Comparison of ENCODE assay signal across 21 cellular contexts in genomic region chr13:50188696-50189095, GRCh38.
DNase-seq lines count a peak whose midpoint lies in the region; ATAC-seq and TF ChIP-seq lines count a peak whose summit lies in the region.
"Had no signal": no experiment of that assay in that cellular context is flagged by ENCODE, and none has a peak within 500 bp of the region (broad histone marks: within the 10 kb centered on the region; RNA-seq: fewer than 3 reads in every experiment).

No MANE protein-coding gene starts in this region.

- H3K36me3 ChIP-seq in Loucy (ENCODE audit: insufficient read depth, low read length): no peaks in the 10 kb centered on the region
- H3K36me3 ChIP-seq: BE2C, HAP-1 had no signal

- TF ChIP-seq CTCF in Loucy (conservative IDR thresholded peaks at IDR 0.05; ENCODE audit: low read length): no peak
- TF ChIP-seq CTCF in RWPE1 (conservative IDR thresholded peaks at IDR 0.05; ENCODE audit: low read depth): no peak
- no peak for TF ChIP-seq CTCF in epithelial cell of esophagus (IDR thresholded peaks at IDR 0.05; ENCODE audit: insufficient read depth, low read depth, low read length, missing control alignments)
- TF ChIP-seq CTCF in neural crest cell (conservative IDR thresholded peaks at IDR 0.05): no peak

- no peak overlapping the region for H3K27ac Mint-ChIP-seq in neural crest cell (ENCODE audit: unreplicated experiment)

- no peak overlapping the region for H2AFZ ChIP-seq in Loucy (ENCODE audit: low read length)
- H2AFZ ChIP-seq: GM23248 had no signal

- peak overlapping the region; percentile 90 for H3K9ac ChIP-seq in Loucy (ENCODE audit: low read depth, low read length, poor library complexity, severe bottlenecking)
- H3K9ac ChIP-seq: GM23248 had no signal

- H3K4me3 ChIP-seq in Loucy (ENCODE audit: low read length, poor library complexity, severe bottlenecking): peak overlapping the region; percentile 94
- no peak overlapping the region for H3K4me3 ChIP-seq in epithelial cell of esophagus (ENCODE audit: low read length)
- H3K4me3 ChIP-seq: GM12878, GM23248, HAP-1 had no signal

- peak overlapping the region; percentile 82 for H3K4me2 ChIP-seq in Loucy (ENCODE audit: low read depth, low read length, poor library complexity, severe bottlenecking)

- no peaks in the 10 kb centered on the region for H3K9me2 ChIP-seq in Loucy (replicated peaks; ENCODE audit: low read depth, low read length)

- POLR2A ChIA-PET in RWPE1 (lab: Yijun Ruan, JAX; ENCODE audit: low non-redundant PET): no interaction called here

- no peak overlapping the region for H3K27ac ChIP-seq in RWPE1
- H3K27ac ChIP-seq: GM23248, HL-60 had no signal

- no peaks in the 10 kb centered on the region for H3K27me3 Mint-ChIP-seq in neural crest cell (ENCODE audit: low read depth)

- peaks cover 34% of the 10 kb centered on the region for H3K4me1 Mint-ChIP-seq in neural crest cell

- H3F3A ChIP-seq in Loucy (ENCODE audit: low read depth): 0 out of 2 replicates have a peak, but pooled peaks cover 2% of the 10 kb centered on the region

- DNase-seq in RWPE1 (ENCODE audit: low spot score) (peak; percentile 31), epithelial cell of esophagus (ENCODE audit: low read depth) (peak; percentile 56), neural crest cell (ENCODE audit: low read depth, low spot score) (no peak), superior temporal gyrus (ENCODE audit: extremely low spot score) (no peak), mucosa of gallbladder (ENCODE audit: low spot score) (no peak)
- DNase-seq: ACHN; BE2C; C1 segment of cervical spinal cord; CD8-positive, alpha-beta memory T cell; COR-L47; DMS 273 treated with DMSO at 0.1 percent for 48 hours; DND-41; EL; GM23248; IMR-90 had no signal

- peak overlapping the region; percentile 0 for H3K4me3 Mint-ChIP-seq in neural crest cell

- H3K9me3 Mint-ChIP-seq in neural crest cell: no peaks in the 10 kb centered on the region

- peaks cover 66% of the 10 kb centered on the region for H3K4me1 ChIP-seq in Loucy (ENCODE audit: insufficient read depth, low read length, poor library complexity, severe bottlenecking)
- H3K4me1 ChIP-seq: BE2C had no signal

- peaks cover 31% of the 10 kb centered on the region for H4K20me1 ChIP-seq in Loucy (ENCODE audit: insufficient read depth, low read length, poor library complexity, severe bottlenecking)

- no peaks in the 10 kb centered on the region for H3K9me3 ChIP-seq in Loucy (ENCODE audit: insufficient read depth, low read depth, low read length)
- H3K9me3 ChIP-seq: BE2C, HAP-1 had no signal

- no peaks in the 10 kb centered on the region for H3K36me3 Mint-ChIP-seq in neural crest cell (ENCODE audit: low read depth)
- H3K36me3 Mint-ChIP-seq: CD4-positive, CD25-positive, alpha-beta regulatory T cell had no signal

- H3K79me2 ChIP-seq in Loucy (ENCODE audit: insufficient read depth, low read length): peaks cover 78% of the 10 kb centered on the region

- H3K27me3 ChIP-seq in Loucy (ENCODE audit: insufficient read depth, low read length, poor library complexity, severe bottlenecking): no peaks in the 10 kb centered on the region
- H3K27me3 ChIP-seq: BE2C had no signal

- CTCF ChIA-PET in RWPE1 (lab: Yijun Ruan, JAX): no interaction called here

- no peak for ATAC-seq in HG02588 (IDR thresholded peaks at IDR 0.05; ENCODE audit: unreplicated experiment)
- ATAC-seq: GM12878 had no signal

Comparison
In these comparisons a context has a peak if more than half of its experiments do, and no peak if none do; other contexts are left out.
1. DNase-seq: peak in RWPE1 (single experiment) and epithelial cell of esophagus (single experiment); none in neural crest cell (single experiment), superior temporal gyrus (single experiment) and mucosa of gallbladder (single experiment).